ENCODE assay signal across 21 cellular contexts in genomic region chr2:28471214-28471613, GRCh38. TPM values are rescaled to one million over a fixed set of nuclear protein-coding genes. Genes with fewer than 3 reads are reported as not detected.
DNase-seq lines count a peak whose midpoint lies in the region; TF ChIP-seq lines count a peak whose summit lies in the region.
"Had no signal": no experiment of that assay in that cellular context is flagged by ENCODE, and none has a peak within 500 bp of the region (broad histone marks: within the 10 kb centered on the region; RNA-seq: fewer than 3 reads in every experiment).

No MANE protein-coding gene starts in this region.

- peak overlapping the region; percentile 25 for H2AFZ ChIP-seq in mammary epithelial cell (ENCODE audit: low read depth, low read length)

- H3K4me2 ChIP-seq in mammary epithelial cell (ENCODE audit: insufficient read depth, low read depth, low read length): no peak overlapping the region

- no peaks in the 10 kb centered on the region for H3K36me3 Mint-ChIP-seq in activated CD4-positive, alpha-beta T cell treated with anti-CD3 and anti-CD28 coated beads, Interleukin-2, amount 10 ng/mL, durations not matched to agents 7 days and 5 days (ENCODE audit: low read depth)

- H3K79me2 ChIP-seq in mammary epithelial cell (ENCODE audit: insufficient read depth, low read length): no peaks in the 10 kb centered on the region

- peak overlapping the region; percentile 77 for H3K27ac Mint-ChIP-seq in activated CD4-positive, alpha-beta T cell treated with anti-CD3 and anti-CD28 coated beads, Interleukin-2, amount 10 ng/mL, durations not matched to agents 7 days and 5 days
- H3K27ac Mint-ChIP-seq: activated T-helper 1 cell treated with anti-CD3 and anti-CD28 coated beads, Interleukin-12 subunit alpha, Interleukin-12 subunit beta, Interleukin-2, Interleukin-4 antibody, amounts not matched to agents 30 ng/mL and 10 ng/mL and 1 ng/mL, durations not matched to agents 14 hours and 24 hours and 36 hours had no signal

- H3K27ac ChIP-seq in mammary epithelial cell (ENCODE audit: insufficient read depth, low read depth, low read length): no peak overlapping the region
- peak overlapping the region in 3 of 8 donors; percentile 60 to 84 (median 70) for H3K27ac ChIP-seq in spleen
- H3K27ac ChIP-seq: right lobe of liver, thoracic aorta had no signal

- H3K4me1 ChIP-seq in mammary epithelial cell (ENCODE audit: insufficient read depth, low read length): peaks cover 24% of the 10 kb centered on the region
- H3K4me1 ChIP-seq in spleen: peaks cover 0 to 28% (median 7%) of the 10 kb centered on the region in 6 donors
- H3K4me1 ChIP-seq: right lobe of liver had no signal

- H3K4me3 ChIP-seq in mammary epithelial cell (replicated peaks in 1 of 3; ENCODE audit: insufficient read depth in 1 of 3, low read depth in 2 of 3, low read length in 3 of 3) (no peak overlapping the region), spleen (no peak overlapping the region), foreskin fibroblast (ENCODE audit: low read depth in 1 of 2, low read length in 2 of 2) (no peak overlapping the region)
- H3K4me3 ChIP-seq: right lobe of liver, thoracic aorta had no signal

- no peak for TF ChIP-seq POLR2A in spleen (IDR thresholded peaks at IDR 0.05)

- H3K4me3 Mint-ChIP-seq in activated CD4-positive, alpha-beta T cell treated with anti-CD3 and anti-CD28 coated beads, Interleukin-2, amount 10 ng/mL, durations not matched to agents 7 days and 5 days: no peak overlapping the region
- H3K4me3 Mint-ChIP-seq: activated T-helper 1 cell treated with anti-CD3 and anti-CD28 coated beads, Interleukin-12 subunit alpha, Interleukin-12 subunit beta, Interleukin-2, Interleukin-4 antibody, amounts not matched to agents 30 ng/mL and 10 ng/mL and 1 ng/mL, durations not matched to agents 14 hours and 24 hours and 36 hours had no signal

- H3K9me3 ChIP-seq in mammary epithelial cell (replicated peaks; ENCODE audit: insufficient read depth, low read length) (no peaks in the 10 kb centered on the region), spleen (no peaks in the 10 kb centered on the region)
- H3K9me3 ChIP-seq: right lobe of liver, thoracic aorta had no signal

- POLR2A ChIA-PET in activated CD4-positive, alpha-beta T cell treated with anti-CD3 and anti-CD28 coated beads, Interleukin-2, amount 10 ng/mL, durations not matched to agents 7 days and 5 days (lab: Charles Lee): no interaction called here

- intact Hi-C loops in mammary epithelial cell (cut with micrococcal nuclease) (no loop called here), spleen (cut with DNase I; ENCODE audit: low total_unique reads) (no loop called here)

- H3K9ac ChIP-seq in mammary epithelial cell (ENCODE audit: insufficient read depth, low read length): no peak overlapping the region

- DNase-seq in activated CD4-positive, alpha-beta T cell treated with anti-CD3 and anti-CD28 coated beads, Interleukin-2, amount 10 ng/mL, durations not matched to agents 7 days and 5 days: no peak
- no peak for DNase-seq in activated CD4-positive, alpha-beta T cell treated with anti-CD3 and anti-CD28 coated beads for 48 hours
- DNase-seq in NCI-H2196 treated with DMSO at 0.1 percent for 48 hours (lab: John Stamatoyannopoulos, UW; ENCODE audit: unreplicated experiment) (peak; percentile 12), mammary epithelial cell (no peak), spleen (peak; percentile 65), foreskin fibroblast (no peak), NCI-H748 treated with DMSO at 0.1 percent for 48 hours (lab: John Stamatoyannopoulos, UW) (no peak), NK-92 (lab: John Stamatoyannopoulos, UW; ENCODE audit: unreplicated experiment) (no peak)
- DNase-seq: anterior cingulate cortex; erythroblast; glutamatergic neuron; KG1; NCI-H1436; NCI-H446 treated with DMSO at 0.1 percent for 48 hours; nucleus accumbens; right lobe of liver; stimulated activated CD4-positive, alpha-beta T cell treated with anti-CD3 and anti-CD28 coated beads, Interleukin-2, amount 100 ng/mL, for 48 hours; stimulated activated CD8-positive, alpha-beta memory T cell treated with anti-CD3 and anti-CD28 coated beads, Interleukin-4, amount 100 ng/mL, for 48 hours; T-helper 9 cell had no signal

- no TSS peak for BruUV-seq in mammary epithelial cell (replicated peaks; lab: Mats Ljungman, UMichigan)

- TF ChIP-seq CTCF in mammary epithelial cell (conservative IDR thresholded peaks at IDR 0.05 in 1 of 2, IDR thresholded peaks at IDR 0.05 in 1 of 2; ENCODE audit: extremely low read depth in 1 of 2, insufficient read depth in 1 of 2, low read depth in 1 of 2, low read length in 2 of 2) (no peak), spleen (IDR thresholded peaks at IDR 0.05 in 8 of 11, conservative IDR thresholded peaks at IDR 0.05 in 3 of 11) (no peak), foreskin fibroblast (IDR thresholded peaks at IDR 0.05; ENCODE audit: low read depth, low read length) (no peak)

- no peaks in the 10 kb centered on the region for H3K9me3 Mint-ChIP-seq in activated CD4-positive, alpha-beta T cell treated with anti-CD3 and anti-CD28 coated beads, Interleukin-2, amount 10 ng/mL, durations not matched to agents 7 days and 5 days

- dilution Hi-C loops in mammary epithelial cell (cut with HindIII; ENCODE audit: low sequenced_read_pairs): no loop called here

- 100% methylated on average over 1 of the region's 5 CpGs for WGBS in mammary epithelial cell (ENCODE audit: low coverage, missing lambda C conversion rate)
- 67 to 78% (median 71%) methylated on average over 5 of the region's 5 CpGs for WGBS in spleen, 5 donors

- CTCF ChIA-PET in activated CD4-positive, alpha-beta T cell treated with anti-CD3 and anti-CD28 coated beads, Interleukin-2, amount 10 ng/mL, durations not matched to agents 7 days and 5 days (lab: Charles Lee): no interaction called here
- CTCF ChIA-PET in mammary epithelial cell (lab: Charles Lee; ENCODE audit: low non-redundant PET): interaction anchor here (0.6 kb wide), 1 partner anchor 748 kb away, joined by 3 read pairs; no protein-coding TSS in a partner anchor

- in situ Hi-C loops in mammary epithelial cell (cut with MboI; ENCODE audit: low sequenced_read_pairs in 2 of 2): no loop called here

- no peaks in the 10 kb centered on the region for H4K20me1 ChIP-seq in mammary epithelial cell (ENCODE audit: insufficient read depth, low read length)

- H3K36me3 ChIP-seq in mammary epithelial cell (ENCODE audit: insufficient read depth, low read length) (no peaks in the 10 kb centered on the region), spleen (no peaks in the 10 kb centered on the region)
- H3K36me3 ChIP-seq: right lobe of liver, thoracic aorta had no signal

- H3K27me3 Mint-ChIP-seq in activated CD4-positive, alpha-beta T cell treated with anti-CD3 and anti-CD28 coated beads, Interleukin-2, amount 10 ng/mL, durations not matched to agents 7 days and 5 days: no peaks in the 10 kb centered on the region

- peaks cover 24% of the 10 kb centered on the region for H3K4me1 Mint-ChIP-seq in activated CD4-positive, alpha-beta T cell treated with anti-CD3 and anti-CD28 coated beads, Interleukin-2, amount 10 ng/mL, durations not matched to agents 7 days and 5 days

- H3K27me3 ChIP-seq in mammary epithelial cell (ENCODE audit: insufficient read depth, low read length) (no peaks in the 10 kb centered on the region), spleen (replicated peaks in 1 of 7) (no peaks in the 10 kb centered on the region)
- H3K27me3 ChIP-seq: right lobe of liver had no signal

RNA-seq across cellular contexts. Expression of gene PLB1, which starts 24.6 kb away (rescaled TPM):
- 1 to 10 TPM in 1 of 2 experiments, under 1 TPM in 1; 0.74 to 1.1 TPM for total RNA-seq in activated CD4-positive, alpha-beta T cell treated with anti-CD3 and anti-CD28 coated beads, Interleukin-2, amount 10 ng/mL, durations not matched to agents 7 days and 5 days
- total RNA-seq in mammary epithelial cell (1 to 10 TPM; 4.2 to 5.2 TPM), spleen (10 to 100 TPM; 11.1 to 45.7 (median 19.5) TPM)
- polyA plus RNA-seq in mammary epithelial cell (2.0 TPM), spleen (1 to 10 TPM; 3.8 to 4.5 (median 3.8) TPM)
- 0.93 TPM for polyA minus RNA-seq in mammary epithelial cell

Comparison
In these comparisons a context has a peak if more than half of its experiments do, and no peak if none do; other contexts are left out.
1. DNase-seq: peak in NCI-H2196 treated with DMSO at 0.1 percent for 48 hours (single experiment) and spleen (single experiment); none in activated CD4-positive, alpha-beta T cell treated with anti-CD3 and anti-CD28 coated beads, Interleukin-2, amount 10 ng/mL, durations not matched to agents 7 days and 5 days (single experiment), activated CD4-positive, alpha-beta T cell treated with anti-CD3 and anti-CD28 coated beads for 48 hours (single experiment), mammary epithelial cell (single experiment), foreskin fibroblast (0 of 2), NCI-H748 treated with DMSO at 0.1 percent for 48 hours (single experiment) and NK-92 (single experiment).